Comparison of ENCODE assay signal across 8 cellular contexts in genomic region chr2:177604291-177605065, GRCh38.
DNase-seq lines count a peak whose midpoint lies in the region; ATAC-seq, FAIRE-seq and TF ChIP-seq lines count a peak whose summit lies in the region.

No MANE protein-coding gene starts in this region.

- H2BK5ac ChIP-seq in trophoblast cell (ENCODE audit: low read depth, low read length, poor library complexity), result no peak overlapping the region

- no peak overlapping the region for H2BK120ac ChIP-seq in trophoblast cell (ENCODE audit: insufficient read depth, low read length, poor library complexity)

- H3K4me3 ChIP-seq in DOHH2 (ENCODE audit: low read length) (no peak overlapping the region), SJSA1 (no peak overlapping the region), fibroblast of villous mesenchyme (ENCODE audit: low read depth, low read length) (no peak overlapping the region), trophoblast cell (ENCODE audit: low read depth, low read length) (no peak overlapping the region)

- H3K79me1 ChIP-seq in trophoblast cell (ENCODE audit: low read length), result no peaks in the 10 kb centered on the region

- no peak for ATAC-seq in GM18858 (IDR thresholded peaks at IDR 0.05; ENCODE audit: unreplicated experiment)

- H3K36me3 ChIP-seq in DOHH2 (ENCODE audit: control insufficient read depth, low read length) (no peaks in the 10 kb centered on the region), SJSA1 (no peaks in the 10 kb centered on the region), trophoblast cell (ENCODE audit: control insufficient read depth in 1 of 2, insufficient read depth in 2 of 2, low read length in 2 of 2) (no peaks in the 10 kb centered on the region)

- H3F3A ChIP-seq in DOHH2 (ENCODE audit: control insufficient read depth, insufficient read depth), result no peaks in the 10 kb centered on the region

- H3K4me1 ChIP-seq in DOHH2 (ENCODE audit: control insufficient read depth, low read length) (no peaks in the 10 kb centered on the region), SJSA1 (replicated peaks) (peaks cover 4% of the 10 kb centered on the region; the same call in 1 of the 2 replicates), trophoblast cell (ENCODE audit: control insufficient read depth in 1 of 2, insufficient read depth in 2 of 2, low read length in 2 of 2) (peaks cover 0 to 1% of the 10 kb centered on the region in 2 experiments)

- peak; percentile 62 for DNase-seq in HTR-8/SVneo (ENCODE audit: insufficient read length, low spot score)
- peak; percentile 45 to 47 for DNase-seq in SJSA1 (ENCODE audit: low read depth in 1 of 2, low spot score in 2 of 2)
- peak; percentile 69 for DNase-seq in fibroblast of villous mesenchyme (ENCODE audit: low read depth)
- DNase-seq in trophoblast cell, result peak in 1 of 2 donors; percentile 63
- no peak for DNase-seq in stimulated activated naive CD4-positive, alpha-beta T cell treated with Interleukin-2 at 50 U/mL for 16 hours (lab: John Stamatoyannopoulos, UW)
- no peak for DNase-seq in T1000 (lab: John Stamatoyannopoulos, UW)

- FAIRE-seq in HTR-8/SVneo (lab: Jason Lieb, UNC), result peak; percentile 9

- no peaks in the 10 kb centered on the region for H3K9me3 ChIP-seq in DOHH2 (ENCODE audit: control insufficient read depth, insufficient read depth, low read length)
- no peaks in the 10 kb centered on the region for H3K9me3 ChIP-seq in SJSA1 (replicated peaks)
- H3K9me3 ChIP-seq in trophoblast cell (ENCODE audit: insufficient read depth, low read depth, low read length), result no peaks in the 10 kb centered on the region

- H3K4ac ChIP-seq in trophoblast cell (ENCODE audit: low read depth, low read length), result no peak overlapping the region

- H4K12ac ChIP-seq in trophoblast cell (ENCODE audit: low read depth, low read length), result no peak overlapping the region

- H3K18ac ChIP-seq in trophoblast cell (ENCODE audit: low read length), result no peak overlapping the region

- H3K23ac ChIP-seq in trophoblast cell (ENCODE audit: low read length), result no peak overlapping the region

- H3K27ac ChIP-seq in DOHH2 (ENCODE audit: low read depth, low read length), result no peak overlapping the region
- no peak overlapping the region for H3K27ac ChIP-seq in SJSA1
- H3K27ac ChIP-seq in trophoblast cell (ENCODE audit: low read depth, low read length), result no peak overlapping the region

- peak overlapping the region; percentile 47 for H4K8ac ChIP-seq in trophoblast cell (ENCODE audit: low read depth, low read length)

- TF ChIP-seq CTCF in DOHH2 (IDR thresholded peaks at IDR 0.05; ENCODE audit: low read depth, low read length, poor library complexity, severe bottlenecking) (peak; percentile 77), fibroblast of villous mesenchyme (IDR thresholded peaks at IDR 0.05; ENCODE audit: insufficient read depth, low read depth, low read length) (peak; percentile 78)

- no peak overlapping the region for H3K14ac ChIP-seq in trophoblast cell (ENCODE audit: low read length)

- H3K27me3 ChIP-seq in DOHH2 (ENCODE audit: control insufficient read depth, low read length), result 0 out of 2 replicates have a peak, but pooled peaks cover 1% of the 10 kb centered on the region
- no peaks in the 10 kb centered on the region for H3K27me3 ChIP-seq in SJSA1 (replicated peaks)
- H3K27me3 ChIP-seq in trophoblast cell (ENCODE audit: insufficient read depth, low read length), result no peaks in the 10 kb centered on the region

- H2BK12ac ChIP-seq in trophoblast cell (ENCODE audit: low read length), result no peak overlapping the region

- H2AFZ ChIP-seq in trophoblast cell (ENCODE audit: insufficient read depth, low read length, poor library complexity), result no peak overlapping the region

- WGBS in trophoblast cell (ENCODE audit: extremely low coverage, insufficient coverage, insufficient read length), result no CpG with 5 or more reads among the region's 3 CpGs

- H4K91ac ChIP-seq in trophoblast cell (ENCODE audit: low read depth, low read length), result no peak overlapping the region

- H3K4me2 ChIP-seq in DOHH2 (ENCODE audit: low read length) (no peak overlapping the region), trophoblast cell (ENCODE audit: low read length) (no peak overlapping the region)

- H3K79me2 ChIP-seq in DOHH2 (ENCODE audit: control insufficient read depth, low read length) (no peaks in the 10 kb centered on the region), trophoblast cell (ENCODE audit: control insufficient read depth, insufficient read depth, low read length, poor library complexity) (no peaks in the 10 kb centered on the region)

- no peak overlapping the region for H3K9ac ChIP-seq in trophoblast cell (ENCODE audit: low read length)

- no peaks in the 10 kb centered on the region for H3K9me2 ChIP-seq in DOHH2 (replicated peaks; ENCODE audit: control insufficient read depth, low read length)

- no peak overlapping the region for H2AK5ac ChIP-seq in trophoblast cell (ENCODE audit: low read length)

- no peaks in the 10 kb centered on the region for H4K20me1 ChIP-seq in DOHH2 (ENCODE audit: control insufficient read depth, insufficient read depth, low read depth, low read length)

Comparison
In these comparisons a context has a peak if more than half of its experiments do, and no peak if none do; other contexts are left out.
1. DNase-seq: peak in HTR-8/SVneo (single experiment), SJSA1 (2 of 2) and fibroblast of villous mesenchyme (single experiment); none in stimulated activated naive CD4-positive, alpha-beta T cell treated with Interleukin-2 at 50 U/mL for 16 hours (single experiment) and T1000 (single experiment).